Comparison of ENCODE assay signal across 9 cellular contexts in the genomic region with DNA sequence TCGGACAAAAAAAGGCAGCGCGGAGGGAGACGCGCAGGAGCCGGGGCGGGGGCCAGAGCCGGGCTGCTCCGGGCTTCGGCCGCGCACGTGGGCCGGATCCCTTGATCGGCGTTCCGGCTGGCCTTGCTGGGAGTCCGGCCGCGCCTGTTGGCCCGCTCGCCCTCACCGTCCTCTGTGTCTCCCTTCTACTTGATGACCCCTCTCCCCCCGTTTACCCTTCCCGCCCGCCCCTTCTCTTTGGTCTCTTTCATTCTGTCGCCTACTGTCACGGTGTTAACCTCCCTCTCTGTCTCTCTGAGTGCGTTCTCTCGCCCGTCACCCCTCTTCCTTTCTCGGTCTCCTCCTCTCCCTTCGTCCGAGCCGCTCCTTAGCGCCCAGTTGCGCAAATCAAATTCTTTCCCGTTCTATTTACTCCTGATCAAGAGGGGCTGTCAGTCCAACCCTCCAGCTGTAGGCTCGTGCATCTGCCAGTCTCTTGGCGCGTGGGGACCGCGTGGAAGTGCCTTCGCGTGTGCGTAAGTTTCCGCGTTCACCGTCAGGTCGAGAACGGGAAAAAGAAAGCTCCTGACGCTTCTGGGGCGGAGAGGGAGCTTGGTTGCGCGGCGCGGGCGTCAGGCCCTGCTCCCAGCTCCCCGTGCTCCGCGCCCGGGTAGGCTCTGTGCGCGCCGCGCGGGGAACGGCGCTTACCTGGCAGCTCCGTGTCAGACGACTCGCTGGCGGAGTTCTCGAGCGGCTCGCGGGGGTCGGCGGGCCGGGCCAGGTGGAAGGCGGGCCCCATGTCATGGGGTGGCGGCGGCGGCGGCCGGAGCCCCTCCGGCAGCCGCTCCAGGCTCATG. TPM values are rescaled to one million over a fixed set of nuclear protein-coding genes. Genes with fewer than 3 reads are reported as not detected.
DNase-seq lines count a peak whose midpoint lies in the region; ATAC-seq and TF ChIP-seq lines count a peak whose summit lies in the region.
"Had no signal": no experiment of that assay in that cellular context is flagged by ENCODE, and none has a peak within 500 bp of the region (broad histone marks: within the 10 kb centered on the region; RNA-seq: fewer than 3 reads in every experiment).

No MANE protein-coding gene starts in this region.

- peak overlapping the region; percentile 58 to 67 (median 65) for H3K4me3 ChIP-seq in mammary epithelial cell (replicated peaks in 1 of 3; ENCODE audit: insufficient read depth in 1 of 3, low read depth in 2 of 3, low read length in 3 of 3)
- H3K4me3 ChIP-seq in mesodermal cell (ENCODE audit: extremely low read depth, insufficient read depth, low read length, poor library complexity, severe bottlenecking) = peak overlapping the region; percentile 49

- H3K4me1 ChIP-seq in mammary epithelial cell (ENCODE audit: insufficient read depth, low read length) (peaks cover 8% of the 10 kb centered on the region), mesodermal cell (ENCODE audit: control insufficient read depth, insufficient read depth, low read length, poor library complexity, severe bottlenecking) (peaks cover 15% of the 10 kb centered on the region)

- H3K36me3 Mint-ChIP-seq in activated naive CD4-positive, alpha-beta T cell treated with anti-CD3 and anti-CD28 coated beads, Interleukin-2, amount 10 ng/mL, durations not matched to agents 7 days and 5 days = peaks cover 8% of the 10 kb centered on the region

- no TSS peak for BruUV-seq in mammary epithelial cell (replicated peaks; lab: Mats Ljungman, UMichigan)

- peaks cover 13% of the 10 kb centered on the region for H3K79me2 ChIP-seq in mammary epithelial cell (ENCODE audit: insufficient read depth, low read length)

- H2AFZ ChIP-seq in mammary epithelial cell (ENCODE audit: low read depth, low read length) = peak overlapping the region; percentile 76

- H3K27ac ChIP-seq in mammary epithelial cell (ENCODE audit: insufficient read depth, low read depth, low read length) (peak overlapping the region; percentile 8), mesodermal cell (ENCODE audit: low read depth, low read length, severe bottlenecking) (no peak overlapping the region)

- H3K9me3 Mint-ChIP-seq in activated naive CD4-positive, alpha-beta T cell treated with anti-CD3 and anti-CD28 coated beads, Interleukin-2, amount 10 ng/mL, durations not matched to agents 7 days and 5 days = no peaks in the 10 kb centered on the region

- H3K4me1 Mint-ChIP-seq in activated naive CD4-positive, alpha-beta T cell treated with anti-CD3 and anti-CD28 coated beads, Interleukin-2, amount 10 ng/mL, durations not matched to agents 7 days and 5 days = peaks cover 37% of the 10 kb centered on the region

- intact Hi-C loops in mammary epithelial cell (cut with micrococcal nuclease) (loop anchor here (1.0 kb wide), 1 partner anchor 158 kb away; no protein-coding TSS in a partner anchor), posterior vena cava (cut with DNase I) (loop anchor here in 1 of 2 donors (10.0 kb wide), 1 partner anchor 302 kb away; no protein-coding TSS in a partner anchor)

- CTCF ChIA-PET in activated naive CD4-positive, alpha-beta T cell treated with anti-CD3 and anti-CD28 coated beads, Interleukin-2, amount 10 ng/mL, durations not matched to agents 7 days and 5 days (lab: Charles Lee) = interaction anchor here (1.1 kb wide), 1 partner anchor 115 kb away, joined by 3 read pairs; no protein-coding TSS in a partner anchor
- CTCF ChIA-PET in mammary epithelial cell (lab: Charles Lee; ENCODE audit: low non-redundant PET) = interaction anchor here (0.6 kb wide), 1 partner anchor 522 kb away, joined by 3 read pairs; no protein-coding TSS in a partner anchor

- no peak for ATAC-seq in HG03354 (IDR thresholded peaks at IDR 0.05; ENCODE audit: poor library complexity, severe bottlenecking, unreplicated experiment)

- H3K9me3 ChIP-seq in mammary epithelial cell (replicated peaks; ENCODE audit: insufficient read depth, low read length) = peaks cover 7% of the 10 kb centered on the region
- no peaks in the 10 kb centered on the region for H3K9me3 ChIP-seq in mesodermal cell (ENCODE audit: control insufficient read depth, low read length)

- no peaks in the 10 kb centered on the region for H4K20me1 ChIP-seq in mammary epithelial cell (ENCODE audit: insufficient read depth, low read length)

- dilution Hi-C loops in mammary epithelial cell (cut with HindIII; ENCODE audit: low sequenced_read_pairs) = no loop called here

- in situ Hi-C loops in mammary epithelial cell (cut with MboI; ENCODE audit: low sequenced_read_pairs in 2 of 2) = loop anchor here in 1 of 2 donors (25.0 kb wide), 1 partner anchor 154 kb away; no protein-coding TSS in a partner anchor

- DNase-seq in activated naive CD4-positive, alpha-beta T cell treated with anti-CD3 and anti-CD28 coated beads, Interleukin-2, amount 10 ng/mL, durations not matched to agents 7 days and 5 days = peak; percentile 51
- no peak for DNase-seq in activated naive CD4-positive, alpha-beta T cell (lab: John Stamatoyannopoulos, UW)
- DNase-seq in NCI-H2029 (lab: John Stamatoyannopoulos, UW) (peak; percentile 35), mammary epithelial cell (peak; percentile 75), C1 segment of cervical spinal cord (lab: John Stamatoyannopoulos, UW) (no peak), posterior vena cava (ENCODE audit: low spot score) (no peak)

- 6% methylated on average over 43 of the region's 88 CpGs for WGBS in mammary epithelial cell (ENCODE audit: low coverage, missing lambda C conversion rate)
- WGBS in mesodermal cell (ENCODE audit: insufficient coverage in 2 of 2), 2 experiments = 0% methylated on average over 75 to 77 of the region's 88 CpGs

- peak overlapping the region; percentile 72 for H3K4me2 ChIP-seq in mammary epithelial cell (ENCODE audit: insufficient read depth, low read depth, low read length)

- H3K36me3 ChIP-seq in mammary epithelial cell (ENCODE audit: insufficient read depth, low read length) = no peaks in the 10 kb centered on the region
- H3K36me3 ChIP-seq in mesodermal cell (ENCODE audit: control insufficient read depth, insufficient read depth, low read length) = no peaks in the 10 kb centered on the region

- peaks cover 95% of the 10 kb centered on the region for H3K27me3 Mint-ChIP-seq in activated naive CD4-positive, alpha-beta T cell treated with anti-CD3 and anti-CD28 coated beads, Interleukin-2, amount 10 ng/mL, durations not matched to agents 7 days and 5 days

- peak overlapping the region; percentile 25 for H3K9ac ChIP-seq in mammary epithelial cell (ENCODE audit: insufficient read depth, low read length)

- no peak for TF ChIP-seq CTCF in mammary epithelial cell (conservative IDR thresholded peaks at IDR 0.05 in 1 of 2, IDR thresholded peaks at IDR 0.05 in 1 of 2; ENCODE audit: extremely low read depth in 1 of 2, insufficient read depth in 1 of 2, low read depth in 1 of 2, low read length in 2 of 2)

- peak overlapping the region; percentile 35 for H3K27ac Mint-ChIP-seq in activated naive CD4-positive, alpha-beta T cell treated with anti-CD3 and anti-CD28 coated beads, Interleukin-2, amount 10 ng/mL, durations not matched to agents 7 days and 5 days

- peaks cover 19% of the 10 kb centered on the region for H3K27me3 ChIP-seq in mammary epithelial cell (ENCODE audit: insufficient read depth, low read length)

- peak overlapping the region; percentile 77 for H3K4me3 Mint-ChIP-seq in activated naive CD4-positive, alpha-beta T cell treated with anti-CD3 and anti-CD28 coated beads, Interleukin-2, amount 10 ng/mL, durations not matched to agents 7 days and 5 days

RNA-seq across cellular contexts. Expression of gene PITX1, which starts 0.8 kb away (rescaled TPM):
- total RNA-seq in mammary epithelial cell (10 to 100 TPM in 1 of 2 donors, 1 to 10 TPM in 1; 2.7 to 21.3 TPM), posterior vena cava (under 1 TPM; 0.81 to 0.97 TPM)
- 9.2 TPM for polyA plus RNA-seq in mammary epithelial cell
- polyA minus RNA-seq in mammary epithelial cell = 0.57 TPM
- 25.2 TPM for polyA plus RNA-seq in mesodermal cell (2013, experiment 1 of 2)
- polyA plus RNA-seq in mesodermal cell (2013, experiment 2 of 2) = 35.3 TPM
- total RNA-seq: liver had no signal

Comparison
In these comparisons a context has a peak if more than half of its experiments do, and no peak if none do; other contexts are left out.
1. DNase-seq: peak in activated naive CD4-positive, alpha-beta T cell treated with anti-CD3 and anti-CD28 coated beads, Interleukin-2, amount 10 ng/mL, durations not matched to agents 7 days and 5 days (single experiment), NCI-H2029 (single experiment) and mammary epithelial cell (single experiment); none in activated naive CD4-positive, alpha-beta T cell (0 of 4), C1 segment of cervical spinal cord (0 of 14) and posterior vena cava (single experiment).